ENCODE assay signal across 15 cellular contexts in genomic region chr1:15662539-15662938, GRCh38. TPM values are rescaled to one million over a fixed set of nuclear protein-coding genes. Genes with fewer than 3 reads are reported as not detected.
A peak's percentile ranks its signal among the peaks of the same experiment; 100 is the strongest.
DNase-seq lines count a peak whose midpoint lies in the region; ATAC-seq and TF ChIP-seq lines count a peak whose summit lies in the region.
"Had no signal": no experiment of that assay in that cellular context is flagged by ENCODE, and none has a peak within 500 bp of the region (broad histone marks: within the 10 kb centered on the region; RNA-seq: fewer than 3 reads in every experiment).

No MANE protein-coding gene starts in this region.

- ATAC-seq in activated CD4-positive, alpha-beta T cell treated with anti-CD3 and anti-CD28 coated beads for 36 hours = no peak
- ATAC-seq in heart left ventricle (peak; percentile 40 to 88 (median 74)), gastrocnemius medialis (no peak), PC-3 (no peak)

- H3K9ac ChIP-seq in PC-3 (ENCODE audit: low read length) = no peak overlapping the region
- H3K9ac ChIP-seq: BLaER1 had no signal

- CTCF ChIA-PET in activated CD4-positive, alpha-beta T cell treated with anti-CD3 and anti-CD28 coated beads for 36 hours (lab: Charles Lee) = interaction anchor here (0.8 to 1.2 kb wide), 2 partner anchors 9 to 420 kb away, joined by 3 read pairs; no protein-coding TSS in a partner anchor
- CTCF ChIA-PET in PC-3 (lab: Charles Lee) = no interaction called here

- no peak overlapping the region for H2AFZ ChIP-seq in PC-3 (ENCODE audit: low read length)

- H3K27ac Mint-ChIP-seq in activated CD4-positive, alpha-beta T cell treated with anti-CD3 and anti-CD28 coated beads for 36 hours = peak overlapping the region; percentile 59
- H3K27ac Mint-ChIP-seq: HFFc6 had no signal

- H4K20me1 ChIP-seq in PC-3 (ENCODE audit: low read length) = no peaks in the 10 kb centered on the region

- H3K36me3 Mint-ChIP-seq in activated CD4-positive, alpha-beta T cell treated with anti-CD3 and anti-CD28 coated beads for 36 hours (ENCODE audit: low read depth) = peaks cover 36% of the 10 kb centered on the region

- BruUV-seq in PC-3 (replicated peaks; lab: Mats Ljungman, UMichigan) = no TSS peak

- no peaks in the 10 kb centered on the region for H3K9me3 Mint-ChIP-seq in activated CD4-positive, alpha-beta T cell treated with anti-CD3 and anti-CD28 coated beads for 36 hours (ENCODE audit: low read depth)
- H3K9me3 Mint-ChIP-seq: HFFc6 had no signal

- H3K27me3 ChIP-seq in heart left ventricle = no peaks in the 10 kb centered on the region
- H3K27me3 ChIP-seq in right atrium auricular region = no peaks in the 10 kb centered on the region
- no peaks in the 10 kb centered on the region for H3K27me3 ChIP-seq in gastrocnemius medialis
- no peaks in the 10 kb centered on the region for H3K27me3 ChIP-seq in PC-3 (ENCODE audit: low read length)
- no peaks in the 10 kb centered on the region for H3K27me3 ChIP-seq in transverse colon
- H3K27me3 ChIP-seq: BLaER1 had no signal

- H3K4me3 Mint-ChIP-seq in activated CD4-positive, alpha-beta T cell treated with anti-CD3 and anti-CD28 coated beads for 36 hours = no peak overlapping the region
- H3K4me3 Mint-ChIP-seq: HFFc6 had no signal

- TF ChIP-seq CTCF in heart left ventricle (IDR thresholded peaks at IDR 0.05) (no peak), right atrium auricular region (IDR thresholded peaks at IDR 0.05) (no peak), gastrocnemius medialis (IDR thresholded peaks at IDR 0.05 in 4 of 5, conservative IDR thresholded peaks at IDR 0.05 in 1 of 5) (no peak), PC-3 (conservative IDR thresholded peaks at IDR 0.05; ENCODE audit: low read depth, low read length) (no peak), transverse colon (IDR thresholded peaks at IDR 0.05) (no peak)

- H3K4me3 ChIP-seq in heart left ventricle (no peak overlapping the region), right atrium auricular region (no peak overlapping the region), gastrocnemius medialis (no peak overlapping the region), PC-3 (ENCODE audit: low read length) (no peak overlapping the region), transverse colon (no peak overlapping the region)
- H3K4me3 ChIP-seq: BLaER1 had no signal

- H3K9me3 ChIP-seq in heart left ventricle = no peaks in the 10 kb centered on the region
- no peaks in the 10 kb centered on the region for H3K9me3 ChIP-seq in right atrium auricular region
- H3K9me3 ChIP-seq in gastrocnemius medialis = no peaks in the 10 kb centered on the region
- no peaks in the 10 kb centered on the region for H3K9me3 ChIP-seq in PC-3 (ENCODE audit: low read length)
- H3K9me3 ChIP-seq in transverse colon = no peaks in the 10 kb centered on the region
- H3K9me3 ChIP-seq: BLaER1 had no signal

- H3K4me1 Mint-ChIP-seq in activated CD4-positive, alpha-beta T cell treated with anti-CD3 and anti-CD28 coated beads for 36 hours = no peaks in the 10 kb centered on the region

- H3K4me1 ChIP-seq in heart left ventricle = peaks cover 0 to 11% (median 0%) of the 10 kb centered on the region in 12 donors
- H3K4me1 ChIP-seq in right atrium auricular region = peaks cover 0 to 7% of the 10 kb centered on the region in 2 donors
- H3K4me1 ChIP-seq in gastrocnemius medialis = peaks cover 16 to 19% of the 10 kb centered on the region in 2 donors
- H3K4me1 ChIP-seq in PC-3 (ENCODE audit: insufficient read depth, low read length) = no peaks in the 10 kb centered on the region
- no peaks in the 10 kb centered on the region for H3K4me1 ChIP-seq in transverse colon
- H3K4me1 ChIP-seq: BLaER1 had no signal

- H3K27me3 Mint-ChIP-seq in activated CD4-positive, alpha-beta T cell treated with anti-CD3 and anti-CD28 coated beads for 36 hours = no peaks in the 10 kb centered on the region

- H3K36me3 ChIP-seq in heart left ventricle (peaks cover 0 to 51% (median 39%) of the 10 kb centered on the region in 9 donors), right atrium auricular region (peaks cover 31% of the 10 kb centered on the region), gastrocnemius medialis (peaks cover 0 to 38% of the 10 kb centered on the region in 2 donors), PC-3 (ENCODE audit: low read depth, low read length) (peaks cover 30% of the 10 kb centered on the region), transverse colon (peaks cover 0 to 15% (median 5%) of the 10 kb centered on the region in 4 donors)

- intact Hi-C loops in activated CD4-positive, alpha-beta T cell treated with anti-CD3 and anti-CD28 coated beads for 36 hours (cut with DNase I, micrococcal nuclease) = no loop called here
- intact Hi-C loops in heart left ventricle (cut with DNase I) (no loop called here), gastrocnemius medialis (cut with DNase I; ENCODE audit: low total_unique reads) (no loop called here), PC-3 (cut with micrococcal nuclease) (no loop called here), transverse colon (cut with DNase I; ENCODE audit: low total_unique reads) (no loop called here)

- H3F3A ChIP-seq in PC-3 (ENCODE audit: low read length, unreplicated experiment) = no peaks in the 10 kb centered on the region

- no peaks in the 10 kb centered on the region for H3K9me2 ChIP-seq in PC-3 (replicated peaks; ENCODE audit: low read length)

- H3K27ac ChIP-seq in heart left ventricle (peak overlapping the region in 7 of 12 donors; percentile 6 to 61 (median 33)), right atrium auricular region (peak overlapping the region; percentile 9 to 65), gastrocnemius medialis (peak overlapping the region; percentile 23 to 53 (median 38)), PC-3 (ENCODE audit: low read length) (no peak overlapping the region), transverse colon (no peak overlapping the region)
- H3K27ac ChIP-seq: 22Rv1, BLaER1, HL-60 had no signal

- DNase-seq in activated CD4-positive, alpha-beta T cell treated with anti-CD3 and anti-CD28 coated beads for 36 hours = no peak
- DNase-seq in activated CD4-positive, alpha-beta T cell treated with anti-CD3 and anti-CD28 coated beads, Interleukin-2, amount 50 U/mL, for 1 hour = no peak
- DNase-seq in heart left ventricle (no peak), right atrium auricular region (ENCODE audit: low spot score) (no peak), gastrocnemius medialis (no peak), PC-3 (no peak), transverse colon (no peak)
- no peak for DNase-seq in stimulated activated CD4-positive, alpha-beta T cell treated with anti-CD3 and anti-CD28 coated beads, Interleukin-4, amount 100 ng/mL, for 24 hours
- DNase-seq: AML-193, DMS53, HCEC 1CT, HFFc6 had no signal

- 34 to 45% (median 37%) methylated on average over 2 of the region's 2 CpGs for WGBS in heart left ventricle, 4 donors
- 89 to 100% methylated on average over 2 of the region's 2 CpGs for WGBS in transverse colon (ENCODE audit: low coverage in 1 of 2), 2 donors

- no peak for TF ChIP-seq EP300 in transverse colon (IDR thresholded peaks at IDR 0.05; ENCODE audit: low read depth)

- no peaks in the 10 kb centered on the region for H3K79me2 ChIP-seq in PC-3 (ENCODE audit: low read length)

- in situ Hi-C loops in gastrocnemius medialis (cut with MboI; ENCODE audit: low sequenced_read_pairs in 4 of 4) = no loop called here
- in situ Hi-C loops in transverse colon (cut with MboI; ENCODE audit: low pct_ligation_motif_present in 1 of 4, low pct_unique_long_range_greater_than_20kb in 1 of 4, low sequenced_read_pairs in 3 of 4) = no loop called here

- no peak overlapping the region for H3K4me2 ChIP-seq in PC-3 (ENCODE audit: low read length)
- H3K4me2 ChIP-seq: BLaER1 had no signal

- TF ChIP-seq POLR2A in heart left ventricle (IDR thresholded peaks at IDR 0.05) = no peak
- TF ChIP-seq POLR2A in gastrocnemius medialis (IDR thresholded peaks at IDR 0.05) = no peak
- TF ChIP-seq POLR2A in transverse colon (IDR thresholded peaks at IDR 0.05) = no peak

- POLR2A ChIA-PET in activated CD4-positive, alpha-beta T cell treated with anti-CD3 and anti-CD28 coated beads for 36 hours (lab: Charles Lee) = no interaction called here
- POLR2A ChIA-PET in PC-3 (lab: Charles Lee; ENCODE audit: unreplicated experiment) = interaction anchor here (0.6 kb wide), 1 partner anchor 42 kb away, joined by 4 read pairs; no protein-coding TSS in a partner anchor

RNA-seq across cellular contexts. Expression of gene PLEKHM2, which starts 21.6 kb away (rescaled TPM):
- total RNA-seq in activated CD4-positive, alpha-beta T cell treated with anti-CD3 and anti-CD28 coated beads for 36 hours = 10 to 100 TPM; 48.2 to 50.1 TPM
- total RNA-seq in heart left ventricle = 100 to 1,000 TPM in 2 of 9 donors, 10 to 100 TPM in 7; 69.9 to 150 (median 84.4) TPM
- 100 to 1,000 TPM in 1 of 2 donors, 10 to 100 TPM in 1; 83.1 to 104 TPM for polyA plus RNA-seq in heart left ventricle
- 10 to 100 TPM; 53.6 to 78.1 TPM for total RNA-seq in right atrium auricular region
- total RNA-seq in gastrocnemius medialis = 100 to 1,000 TPM in 3 of 4 donors, 10 to 100 TPM in 1; 86.7 to 170 (median 144) TPM
- total RNA-seq in PC-3 (2014; rRNA removed) = 31.3 and 44.6 TPM in 2 replicates
- total RNA-seq in transverse colon = 10 to 100 TPM; 27.7 to 40.3 (median 33.0) TPM

RNA-seq across cellular contexts. Expression of gene DDI2, which starts 45.3 kb away (rescaled TPM):
- total RNA-seq in activated CD4-positive, alpha-beta T cell treated with anti-CD3 and anti-CD28 coated beads for 36 hours = 10 to 100 TPM; 30.2 to 34.0 TPM
- total RNA-seq in heart left ventricle (10 to 100 TPM; 15.0 to 33.5 (median 24.5) TPM), right atrium auricular region (10 to 100 TPM; 16.5 to 24.7 TPM), gastrocnemius medialis (10 to 100 TPM; 19.0 to 86.7 (median 34.2) TPM), PC-3 (2014; rRNA removed) (15.0 and 22.0 TPM in 2 replicates), transverse colon (10 to 100 TPM; 28.1 to 95.4 (median 42.9) TPM)
- polyA plus RNA-seq in heart left ventricle = 1 to 10 TPM; 6.2 to 9.4 TPM

Comparison
In these comparisons a context has a peak if more than half of its experiments do, and no peak if none do; other contexts are left out.
1. ATAC-seq: peak in heart left ventricle (4 of 4); none in activated CD4-positive, alpha-beta T cell treated with anti-CD3 and anti-CD28 coated beads for 36 hours (single experiment), gastrocnemius medialis (0 of 2) and PC-3 (single experiment).
2. H3K27ac ChIP-seq: peak in heart left ventricle (7 of 12), right atrium auricular region (2 of 2) and gastrocnemius medialis (4 of 4); none in PC-3 (single experiment) and transverse colon (0 of 4).